In genomic region chr19:7072541-7072940, GRCh38 we compare ENCODE assay signal across 21 cellular contexts. TPM values are rescaled to one million over a fixed set of nuclear protein-coding genes. Genes with fewer than 3 reads are reported as not detected.
DNase-seq lines count a peak whose midpoint lies in the region; ATAC-seq and TF ChIP-seq lines count a peak whose summit lies in the region.
"Had no signal": no experiment of that assay in that cellular context is flagged by ENCODE, and none has a peak within 500 bp of the region (broad histone marks: within the 10 kb centered on the region; RNA-seq: fewer than 3 reads in every experiment).

No MANE protein-coding gene starts in this region.

- CTCF ChIA-PET in T-cell (lab: Charles Lee) = no interaction called here

- no peak for ATAC-seq in T-cell (replicated peaks in 1 of 4)
- no peak for ATAC-seq in GM18517 (IDR thresholded peaks at IDR 0.05; ENCODE audit: unreplicated experiment)
- ATAC-seq: gastrocnemius medialis had no signal

- peaks cover 29% of the 10 kb centered on the region for H3K4me1 Mint-ChIP-seq in activated T-cell treated with anti-CD3 and anti-CD28 coated beads, Interleukin-2, amount 50 U/mL, for 24 hours (ENCODE audit: low read depth)
- H3K4me1 Mint-ChIP-seq in T-cell (peaks cover 11 to 35% (median 31%) of the 10 kb centered on the region in 3 donors), neural crest cell (peaks cover 12% of the 10 kb centered on the region)

- H3K27me3 Mint-ChIP-seq in activated T-cell treated with anti-CD3 and anti-CD28 coated beads, Interleukin-2, amount 50 U/mL, for 24 hours = no peaks in the 10 kb centered on the region
- H3K27me3 Mint-ChIP-seq in T-cell (no peaks in the 10 kb centered on the region), neural crest cell (ENCODE audit: low read depth) (peaks cover 3% of the 10 kb centered on the region)

- H3K27ac Mint-ChIP-seq in activated T-cell treated with anti-CD3 and anti-CD28 coated beads, Interleukin-2, amount 50 U/mL, for 24 hours = no peak overlapping the region
- H3K27ac Mint-ChIP-seq in T-cell (peak overlapping the region in 1 of 2 donors; percentile 25), neural crest cell (ENCODE audit: unreplicated experiment) (no peak overlapping the region)

- H3K9me3 Mint-ChIP-seq in activated T-cell treated with anti-CD3 and anti-CD28 coated beads, Interleukin-2, amount 50 U/mL, for 24 hours = peaks cover 10% of the 10 kb centered on the region
- H3K9me3 Mint-ChIP-seq in T-cell (peaks cover 0 to 7% (median 5%) of the 10 kb centered on the region in 3 donors), neural crest cell (peaks cover 6% of the 10 kb centered on the region)

- H3K4me3 Mint-ChIP-seq in activated T-cell treated with anti-CD3 and anti-CD28 coated beads, Interleukin-2, amount 50 U/mL, for 24 hours = peak overlapping the region; percentile 19
- H3K4me3 Mint-ChIP-seq in T-cell (peak overlapping the region; percentile 10 to 64 (median 37)), neural crest cell (peak overlapping the region; percentile 79)

- POLR2A ChIA-PET in T-cell (lab: Charles Lee) = interaction anchor here in 1 of 2 donors (0.6 kb wide), 1 partner anchor 135 kb away, joined by 5 read pairs; no protein-coding TSS in a partner anchor

- no peak for TF ChIP-seq CTCF in neural crest cell (conservative IDR thresholded peaks at IDR 0.05)

- H3K36me3 Mint-ChIP-seq in activated T-cell treated with anti-CD3 and anti-CD28 coated beads, Interleukin-2, amount 50 U/mL, for 24 hours (ENCODE audit: low read depth) = peaks cover 79% of the 10 kb centered on the region
- H3K36me3 Mint-ChIP-seq in T-cell (peaks cover 43% of the 10 kb centered on the region), neural crest cell (ENCODE audit: low read depth) (peaks cover 39% of the 10 kb centered on the region)

- no peak for DNase-seq in activated T-cell treated with anti-CD3 and anti-CD28 coated beads, Interleukin-2, amount 50 U/mL, for 24 hours
- DNase-seq in activated T-cell treated with anti-CD3 and anti-CD28 coated beads, Interleukin-2, amount 50 U/mL, for 1 hour = no peak
- DNase-seq in T-cell (no peak), ecto neural progenitor cell (ENCODE audit: low spot score) (peak; percentile 15), neural crest cell (ENCODE audit: low read depth, low spot score) (no peak), NCI-H446 treated with DMSO at 0.1 percent for 48 hours (lab: John Stamatoyannopoulos, UW) (no peak)
- DNase-seq in central memory CD4-positive, alpha-beta T cell = no peak
- DNase-seq: DMS53; erythroblast; gastrocnemius medialis; HCEC 1CT; IMR-90; MM.1S; NCI-H774; nucleus accumbens; OCI-M1; SHP77; stimulated activated CD4-positive, alpha-beta T cell treated with anti-CD3 and anti-CD28 coated beads, Interleukin-12 subunit alpha, Interleukin-12 subunit beta, amount 100 ng/mL, for 4 hours had no signal

RNA-seq across cellular contexts. Expression of gene ZNF557, which starts 3.0 kb away (rescaled TPM):
- total RNA-seq in T-cell (10 to 100 TPM; 12.7 to 28.2 (median 24.6) TPM), neural crest cell (13.9 and 14.0 TPM in 2 replicates)

RNA-seq across cellular contexts. Expression of gene MBD3L3, which starts 14.1 kb away (rescaled TPM):
- total RNA-seq in T-cell (not detected), neural crest cell (not detected in 2 replicates)
- total RNA-seq: dermis microvascular lymphatic vessel endothelial cell, gastrocnemius medialis, IMR-90, suprapubic skin had no signal

RNA-seq across cellular contexts. Expression of gene MBD3L2, which starts 23.4 kb away (rescaled TPM):
- not detected for total RNA-seq in T-cell
- total RNA-seq in neural crest cell = not detected in 2 replicates
- total RNA-seq: dermis microvascular lymphatic vessel endothelial cell, gastrocnemius medialis, IMR-90, suprapubic skin had no signal

RNA-seq across cellular contexts. Expression of gene MBD3L4, which starts 32.6 kb away (rescaled TPM):
- total RNA-seq in T-cell = not detected
- not detected in 2 replicates for total RNA-seq in neural crest cell
- total RNA-seq: dermis microvascular lymphatic vessel endothelial cell, gastrocnemius medialis, IMR-90, suprapubic skin had no signal

RNA-seq across cellular contexts. Expression of gene MBD3L5, which starts 42.2 kb away (rescaled TPM):
- not detected for total RNA-seq in T-cell
- total RNA-seq in neural crest cell = not detected in 2 replicates
- total RNA-seq: dermis microvascular lymphatic vessel endothelial cell, gastrocnemius medialis, IMR-90, suprapubic skin had no signal

Comparison
In these comparisons a context has a peak if more than half of its experiments do, and no peak if none do; other contexts are left out.
1. H3K4me3 Mint-ChIP-seq: peak in every context shown above with its lines; median percentile 79 in neural crest cell; 37 in T-cell; 19 in activated T-cell treated with anti-CD3 and anti-CD28 coated beads, Interleukin-2, amount 50 U/mL, for 24 hours.